ENCODE assay signal across 15 cellular contexts in the genomic region with DNA sequence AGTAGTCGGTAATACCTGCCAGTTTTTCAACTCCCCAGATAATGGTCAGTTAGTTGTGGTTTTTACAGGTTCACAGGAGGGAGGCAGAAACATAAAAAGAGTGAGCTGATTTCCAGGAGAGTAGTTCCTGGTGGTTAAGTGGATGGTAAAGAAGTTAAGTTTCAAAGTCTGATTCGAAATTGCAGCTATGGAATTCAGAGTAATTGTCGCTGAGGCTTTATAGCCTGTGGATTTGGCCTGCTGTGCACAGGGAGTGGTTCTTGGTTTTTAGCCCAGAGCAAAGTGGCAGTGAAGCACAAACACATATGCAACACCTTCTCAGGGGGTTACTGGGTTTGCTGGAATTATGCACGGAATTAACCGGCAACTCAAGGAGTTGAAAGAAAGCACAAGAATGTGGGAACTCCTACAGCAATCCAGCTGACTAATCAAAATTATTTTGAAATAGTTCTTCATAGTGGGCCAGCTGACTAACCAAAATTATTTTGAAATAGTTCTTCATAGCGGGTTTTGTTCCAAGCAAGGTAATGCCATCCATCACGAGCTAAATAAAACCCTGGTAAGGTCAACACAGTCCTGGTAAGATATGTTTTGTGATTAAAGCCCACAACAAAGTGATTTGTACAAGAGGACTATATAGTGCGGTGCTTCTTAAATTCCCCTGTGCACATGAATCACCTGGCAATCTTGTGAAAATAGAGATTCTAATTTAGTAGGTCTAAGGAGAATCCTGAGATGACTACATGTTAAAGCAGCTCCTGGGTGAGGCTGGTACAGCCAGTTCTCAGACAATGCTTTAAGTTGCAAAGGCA.
DNase-seq lines count a peak whose midpoint lies in the region; ATAC-seq and TF ChIP-seq lines count a peak whose summit lies in the region.
"Had no signal": no experiment of that assay in that cellular context is flagged by ENCODE, and none has a peak within 500 bp of the region (broad histone marks: within the 10 kb centered on the region; RNA-seq: fewer than 3 reads in every experiment).

No MANE protein-coding gene starts in this region.

- H3K4me1 ChIP-seq in A673 (ENCODE audit: insufficient read depth, low read length, poor library complexity, severe bottlenecking) (peaks cover 17% of the 10 kb centered on the region), mucosa of descending colon (ENCODE audit: low read depth) (peaks cover 21% of the 10 kb centered on the region), MM.1S (ENCODE audit: low read length) (no peaks in the 10 kb centered on the region)
- H3K4me1 ChIP-seq: BE2C had no signal

- no peak overlapping the region for H3K9ac ChIP-seq in MM.1S (ENCODE audit: low read length)

- H3K4me3 ChIP-seq in A673 (ENCODE audit: low read depth, low read length, poor library complexity, severe bottlenecking) (no peak overlapping the region), MG63 (no peak overlapping the region), epithelial cell of proximal tubule (ENCODE audit: low read depth, low read length) (no peak overlapping the region), mucosa of descending colon (no peak overlapping the region), MM.1S (ENCODE audit: low read length) (no peak overlapping the region)
- H3K4me3 ChIP-seq: GM12878, thoracic aorta had no signal

- H3K9me2 ChIP-seq in MM.1S (replicated peaks; ENCODE audit: insufficient read depth, low read length) = no peaks in the 10 kb centered on the region

- H3K36me3 Mint-ChIP-seq in natural killer cell treated with Interleukin-12 subunit alpha and Interleukin-12 subunit beta and Interleukin-15 and Interleukin-18, amount 100 ng/mL, for 72 hours = no peaks in the 10 kb centered on the region

- no peaks in the 10 kb centered on the region for H3K36me3 ChIP-seq in A673 (ENCODE audit: insufficient read depth, low read length, poor library complexity, severe bottlenecking)
- H3K36me3 ChIP-seq in MG63 = no peaks in the 10 kb centered on the region
- H3K36me3 ChIP-seq in mucosa of descending colon (ENCODE audit: low read depth) = no peaks in the 10 kb centered on the region
- H3K36me3 ChIP-seq in MM.1S (replicated peaks; ENCODE audit: insufficient read depth, low read length) = no peaks in the 10 kb centered on the region
- H3K36me3 ChIP-seq: BE2C, thoracic aorta had no signal

- no peaks in the 10 kb centered on the region for H3K9me3 Mint-ChIP-seq in natural killer cell treated with Interleukin-12 subunit alpha and Interleukin-12 subunit beta and Interleukin-15 and Interleukin-18, amount 100 ng/mL, for 72 hours
- H3K9me3 Mint-ChIP-seq: H9 had no signal

- CTCF ChIA-PET in A673 (lab: Charles Lee) = interaction anchor here (1.1 kb wide), 1 partner anchor 201 kb away, joined by 3 read pairs; no protein-coding TSS in a partner anchor

- H3F3A ChIP-seq in MM.1S (ENCODE audit: insufficient read depth, low read length) = no peaks in the 10 kb centered on the region

- H3K4me1 Mint-ChIP-seq in natural killer cell treated with Interleukin-12 subunit alpha and Interleukin-12 subunit beta and Interleukin-15 and Interleukin-18, amount 100 ng/mL, for 72 hours (ENCODE audit: low read depth in 2 of 2) = no peaks in the 10 kb centered on the region

- POLR2A ChIA-PET in A673 (lab: Charles Lee; ENCODE audit: low non-redundant PET) = no interaction called here

- H3K4me3 Mint-ChIP-seq in natural killer cell treated with Interleukin-12 subunit alpha and Interleukin-12 subunit beta and Interleukin-15 and Interleukin-18, amount 100 ng/mL, for 72 hours = no peak overlapping the region
- H3K4me3 Mint-ChIP-seq: H9 had no signal

- no peaks in the 10 kb centered on the region for H3K79me2 ChIP-seq in MM.1S (ENCODE audit: low read length)

- H2AFZ ChIP-seq in MM.1S (ENCODE audit: low read length) = no peak overlapping the region

- DNase-seq in A673 (ENCODE audit: low spot score) = peak; percentile 69
- DNase-seq in MG63 = peak; percentile 38
- DNase-seq in epithelial cell of proximal tubule (ENCODE audit: low read depth) = peak; percentile 76
- DNase-seq in mucosa of descending colon = peak in 2 of 3 donors; percentile 67 to 78
- DNase-seq in stimulated activated CD4-positive, alpha-beta T cell treated with anti-CD3 and anti-CD28 coated beads, Interleukin-4, amount 100 ng/mL, for 4 hours = no peak
- DNase-seq in MM.1S = no peak
- no peak for DNase-seq in NCI-H1436 treated with DMSO at 0.1 percent for 48 hours (lab: John Stamatoyannopoulos, UW)
- no peak for DNase-seq in natural killer cell treated with Interleukin-12 subunit alpha and Interleukin-12 subunit beta and Interleukin-15 and Interleukin-18, amount 100 ng/mL, for 72 hours (ENCODE audit: low spot score)
- DNase-seq: activated effector memory CD4-positive, alpha-beta T cell treated with anti-CD3 and anti-CD28 coated beads, Interleukin-2, amount 50 U/mL, for 16 hours; BE2C; glutamatergic neuron; H9; NCI-H510A treated with DMSO at 0.1 percent for 48 hours had no signal

- no peaks in the 10 kb centered on the region for H4K20me1 ChIP-seq in MM.1S (ENCODE audit: insufficient read depth, low read length)

- peaks cover 9 to 15% of the 10 kb centered on the region in 2 donors for H3K27me3 Mint-ChIP-seq in natural killer cell treated with Interleukin-12 subunit alpha and Interleukin-12 subunit beta and Interleukin-15 and Interleukin-18, amount 100 ng/mL, for 72 hours

- no TSS peak for BruUV-seq in A673 (replicated peaks; lab: Mats Ljungman, UMichigan)

- peak; percentile 95 for ATAC-seq in mucosa of descending colon
- ATAC-seq in natural killer cell treated with Interleukin-12 subunit alpha and Interleukin-12 subunit beta and Interleukin-15 and Interleukin-18, amount 100 ng/mL, for 72 hours = no peak
- ATAC-seq: GM12878 had no signal

- no peaks in the 10 kb centered on the region for H3K9me3 ChIP-seq in A673 (ENCODE audit: low read depth, low read length, poor library complexity, severe bottlenecking)
- H3K9me3 ChIP-seq in MG63 = no peaks in the 10 kb centered on the region
- H3K9me3 ChIP-seq in mucosa of descending colon = no peaks in the 10 kb centered on the region
- no peaks in the 10 kb centered on the region for H3K9me3 ChIP-seq in MM.1S (replicated peaks; ENCODE audit: insufficient read depth, low read length)
- H3K9me3 ChIP-seq: BE2C, thoracic aorta had no signal

- intact Hi-C loops in A673 (cut with micrococcal nuclease; ENCODE audit: unreplicated experiment) = no loop called here
- intact Hi-C loops in mucosa of descending colon (cut with DNase I, micrococcal nuclease) = no loop called here

- H3K27me3 ChIP-seq in A673 (replicated peaks; ENCODE audit: insufficient read depth, low read depth, low read length, poor library complexity) = no peaks in the 10 kb centered on the region
- H3K27me3 ChIP-seq in MG63 = no peaks in the 10 kb centered on the region
- H3K27me3 ChIP-seq in MM.1S (replicated peaks; ENCODE audit: insufficient read depth, low read length) = no peaks in the 10 kb centered on the region
- H3K27me3 ChIP-seq: BE2C had no signal

- H3K4me2 ChIP-seq in MM.1S (ENCODE audit: low read depth, low read length) = no peak overlapping the region

- no peak overlapping the region for H3K27ac Mint-ChIP-seq in natural killer cell treated with Interleukin-12 subunit alpha and Interleukin-12 subunit beta and Interleukin-15 and Interleukin-18, amount 100 ng/mL, for 72 hours

- TF ChIP-seq CTCF in A673 (conservative IDR thresholded peaks at IDR 0.05; ENCODE audit: low read depth, low read length) = no peak
- TF ChIP-seq CTCF in epithelial cell of proximal tubule (conservative IDR thresholded peaks at IDR 0.05; ENCODE audit: low read depth, low read length) = no peak
- no peak for TF ChIP-seq CTCF in mucosa of descending colon (IDR thresholded peaks at IDR 0.05)
- no peak for TF ChIP-seq CTCF in MM.1S (IDR thresholded peaks at IDR 0.05; ENCODE audit: low read length)

- H3K27ac ChIP-seq in A673 (ENCODE audit: low read depth, low read length, poor library complexity, severe bottlenecking) (no peak overlapping the region), MM.1S (ENCODE audit: low read length) (no peak overlapping the region)
- H3K27ac ChIP-seq: thoracic aorta had no signal

Comparison
In these comparisons a context has a peak if more than half of its experiments do, and no peak if none do; other contexts are left out.
1. DNase-seq: peak in A673 (single experiment), MG63 (single experiment), epithelial cell of proximal tubule (single experiment) and mucosa of descending colon (2 of 3); none in stimulated activated CD4-positive, alpha-beta T cell treated with anti-CD3 and anti-CD28 coated beads, Interleukin-4, amount 100 ng/mL, for 4 hours (0 of 2), MM.1S (single experiment), NCI-H1436 treated with DMSO at 0.1 percent for 48 hours (single experiment) and natural killer cell treated with Interleukin-12 subunit alpha and Interleukin-12 subunit beta and Interleukin-15 and Interleukin-18, amount 100 ng/mL, for 72 hours (single experiment).